ENCODE assay signal across 5 cellular contexts in genomic region chr1:43936470-43937151, GRCh38. TPM values are rescaled to one million over a fixed set of nuclear protein-coding genes. Genes with fewer than 3 reads are reported as not detected.
DNase-seq lines count a peak whose midpoint lies in the region; ATAC-seq and TF ChIP-seq lines count a peak whose summit lies in the region.

No MANE protein-coding gene starts in this region.

- peak; percentile 28 to 29 for DNase-seq in Kasumi-1 (lab: John Stamatoyannopoulos, UW)
- DNase-seq in astrocyte of the hippocampus (ENCODE audit: low read depth, low spot score), result peak; percentile 75
- peak; percentile 42 to 67 (median 59) for DNase-seq in mucosa of descending colon
- no peak for DNase-seq in A172 (ENCODE audit: low spot score)
- no peak for DNase-seq in UCSD-AML1 (lab: John Stamatoyannopoulos, UW; ENCODE audit: unreplicated experiment)

- no peaks in the 10 kb centered on the region for H3K9me3 ChIP-seq in mucosa of descending colon

- no peaks in the 10 kb centered on the region for H3K36me3 ChIP-seq in mucosa of descending colon (ENCODE audit: low read depth)

- peaks cover 20% of the 10 kb centered on the region for H3K4me1 ChIP-seq in mucosa of descending colon (ENCODE audit: low read depth)

- peak overlapping the region; percentile 17 for H3K4me3 ChIP-seq in mucosa of descending colon

- no peak for TF ChIP-seq CTCF in mucosa of descending colon (IDR thresholded peaks at IDR 0.05)

- intact Hi-C loops in mucosa of descending colon (cut with DNase I, micrococcal nuclease), result no loop called here

- peak; percentile 34 for ATAC-seq in mucosa of descending colon

RNA-seq across cellular contexts. Expression of gene ARTN, which starts 3.0 kb away (rescaled TPM):
- 10 to 100 TPM in 1 of 3 donors, 1 to 10 TPM in 2; 6.9 to 14.2 (median 7.4) TPM for total RNA-seq in mucosa of descending colon
- not detected in 2 replicates for total RNA-seq in A172 (2014; rRNA removed; shearing (Covaris generic))

RNA-seq across cellular contexts. Expression of gene IPO13, which starts 10.1 kb away (rescaled TPM):
- 10 to 100 TPM; 21.5 to 32.6 (median 22.3) TPM for total RNA-seq in mucosa of descending colon
- 23.9 and 25.2 TPM in 2 replicates for total RNA-seq in A172 (2014; rRNA removed; shearing (Covaris generic))

RNA-seq across cellular contexts. Expression of gene DPH2, which starts 33.2 kb away (rescaled TPM):
- total RNA-seq in mucosa of descending colon, result 10 to 100 TPM; 16.5 to 23.3 (median 17.9) TPM
- 26.5 and 31.6 TPM in 2 replicates for total RNA-seq in A172 (2014; rRNA removed; shearing (Covaris generic))

RNA-seq across cellular contexts. Expression of gene ATP6V0B, which starts 38.1 kb away (rescaled TPM):
- 100 to 1,000 TPM; 116 to 184 (median 158) TPM for total RNA-seq in mucosa of descending colon
- total RNA-seq in A172 (2014; rRNA removed; shearing (Covaris generic)), result 187 and 202 TPM in 2 replicates

RNA-seq across cellular contexts. Expression of gene B4GALT2, which starts 42.4 kb away (rescaled TPM):
- 10 to 100 TPM; 20.0 to 33.6 (median 28.1) TPM for total RNA-seq in mucosa of descending colon
- total RNA-seq in A172 (2014; rRNA removed; shearing (Covaris generic)), result 71.8 and 114 TPM in 2 replicates

Comparison
In these comparisons a context has a peak if more than half of its experiments do, and no peak if none do; other contexts are left out.
1. DNase-seq: peak in Kasumi-1 (2 of 2), astrocyte of the hippocampus (single experiment) and mucosa of descending colon (3 of 3); none in A172 (single experiment) and UCSD-AML1 (single experiment).